ENCODE assay signal across 8 cellular contexts in genomic region chr15:57667171-57667924, GRCh38.
DNase-seq lines count a peak whose midpoint lies in the region; ATAC-seq lines count a peak whose summit lies in the region.

No MANE protein-coding gene starts in this region.

- H3K27me3 ChIP-seq in adipocyte (replicated peaks; ENCODE audit: control insufficient read depth, insufficient read depth, low read length) = no peaks in the 10 kb centered on the region

- H3K9me3 ChIP-seq in adipocyte (ENCODE audit: control insufficient read depth, low read length) = no peaks in the 10 kb centered on the region

- no peaks in the 10 kb centered on the region for H3K36me3 ChIP-seq in adipocyte (ENCODE audit: control insufficient read depth, insufficient read depth, low read length, severe bottlenecking)

- DNase-seq in DMS 273 (lab: John Stamatoyannopoulos, UW; ENCODE audit: unreplicated experiment) = peak; percentile 59
- no peak for DNase-seq in DMS 273 treated with DMSO at 0.1 percent for 48 hours (lab: John Stamatoyannopoulos, UW)
- DNase-seq in adipocyte (ENCODE audit: low read depth) = peak; percentile 90
- peak; percentile 52 for DNase-seq in hepatic stellate cell (ENCODE audit: low spot score)
- peak; percentile 66 for DNase-seq in stromal cell of bone marrow (ENCODE audit: low read depth)
- DNase-seq in DMS79 (lab: John Stamatoyannopoulos, UW) = no peak
- DNase-seq in activated gamma-delta T cell (lab: John Stamatoyannopoulos, UW) = no peak

- H3K9ac ChIP-seq in adipocyte (ENCODE audit: low read length) = no peak overlapping the region

- peaks cover 10% of the 10 kb centered on the region for H3K4me1 ChIP-seq in adipocyte (ENCODE audit: control insufficient read depth, insufficient read depth, low read length)

- no peak for ATAC-seq in GM19467 (IDR thresholded peaks at IDR 0.05; ENCODE audit: unreplicated experiment)

- peak overlapping the region; percentile 22 for H3K4me3 ChIP-seq in adipocyte (ENCODE audit: low read length)

Comparison
In these comparisons a context has a peak if more than half of its experiments do, and no peak if none do; other contexts are left out.
1. DNase-seq: peak in DMS 273 (single experiment), adipocyte (single experiment), hepatic stellate cell (single experiment) and stromal cell of bone marrow (single experiment); none in DMS 273 treated with DMSO at 0.1 percent for 48 hours (single experiment), DMS79 (single experiment) and activated gamma-delta T cell (single experiment).